ENCODE assay signal across 12 cellular contexts in the genomic region with DNA sequence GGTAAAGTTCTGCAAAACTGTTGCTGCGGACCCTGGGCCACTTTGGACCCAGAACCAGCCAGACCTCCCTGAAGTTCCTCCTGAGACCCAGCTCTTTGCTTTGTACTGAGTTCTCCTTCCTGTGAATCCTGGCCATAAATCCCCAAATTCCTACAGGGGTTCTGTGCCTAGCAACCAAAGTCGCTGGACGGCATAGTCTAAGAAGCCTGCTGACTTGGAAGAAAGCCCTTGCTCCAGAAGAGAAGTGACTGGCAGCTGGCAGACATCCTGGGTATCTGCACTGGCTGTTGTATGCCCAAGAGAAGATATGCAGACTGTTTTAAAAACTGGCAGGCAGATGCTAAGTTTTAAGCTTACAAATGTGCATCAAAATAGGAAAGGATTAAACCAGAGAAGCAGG.
DNase-seq lines count a peak whose midpoint lies in the region; ATAC-seq and TF ChIP-seq lines count a peak whose summit lies in the region.
"Had no signal": no experiment of that assay in that cellular context is flagged by ENCODE, and none has a peak within 500 bp of the region (broad histone marks: within the 10 kb centered on the region; RNA-seq: fewer than 3 reads in every experiment).

No MANE protein-coding gene starts in this region.

- no peak for TF ChIP-seq EP300 in tibial nerve (IDR thresholded peaks at IDR 0.05)

- H3K36me3 ChIP-seq in tibial nerve = no peaks in the 10 kb centered on the region

- no peaks in the 10 kb centered on the region for H3K9me3 ChIP-seq in tibial nerve

- intact Hi-C loops in Right ventricle myocardium inferior (cut with DNase I) = no loop called here
- intact Hi-C loops in left cardiac atrium (cut with DNase I) = no loop called here

- peaks cover 0 to 8% (median 0%) of the 10 kb centered on the region in 4 donors for H3K4me1 ChIP-seq in tibial nerve

- ATAC-seq in Right ventricle myocardium inferior (peak; percentile 68), left cardiac atrium (no peak), GM19023 (IDR thresholded peaks at IDR 0.05; ENCODE audit: unreplicated experiment) (no peak)

- H3K4me3 ChIP-seq in tibial nerve = no peak overlapping the region

- WGBS in tibial nerve, 2 donors = 38 to 50% methylated on average over 3 of the region's 3 CpGs

- no peak for TF ChIP-seq POLR2A in tibial nerve (IDR thresholded peaks at IDR 0.05)

- TF ChIP-seq CTCF in tibial nerve (IDR thresholded peaks at IDR 0.05) = no peak

- no peak overlapping the region for H3K27ac ChIP-seq in tibial nerve

- DNase-seq in Right ventricle myocardium inferior (ENCODE audit: missing footprints) (no peak), left cardiac atrium (no peak), ecto neural progenitor cell (ENCODE audit: low spot score) (peak; percentile 54), left kidney (ENCODE audit: low read depth, low spot score) (peak; percentile 10), superior temporal gyrus (ENCODE audit: extremely low spot score) (peak; percentile 29), EL (no peak), tibial nerve (ENCODE audit: low spot score in 2 of 2) (no peak)
- DNase-seq: DMS153, NCI-H187 treated with DMSO at 0.1 percent for 48 hours, NCI-H510A, NCI-H82 had no signal

- no peaks in the 10 kb centered on the region for H3K27me3 ChIP-seq in tibial nerve

Comparison
In these comparisons a context has a peak if more than half of its experiments do, and no peak if none do; other contexts are left out.
1. DNase-seq: peak in ecto neural progenitor cell (single experiment), left kidney (single experiment) and superior temporal gyrus (single experiment); none in Right ventricle myocardium inferior (single experiment), left cardiac atrium (single experiment), EL (single experiment) and tibial nerve (0 of 2).